In genomic region chr9:127388037-127388855, GRCh38 we compare ENCODE assay signal across 8 cellular contexts. TPM values are rescaled to one million over a fixed set of nuclear protein-coding genes. Genes with fewer than 3 reads are reported as not detected.
DNase-seq lines count a peak whose midpoint lies in the region; TF ChIP-seq lines count a peak whose summit lies in the region.

No MANE protein-coding gene starts in this region.

- H3K9ac ChIP-seq in skeletal muscle satellite cell (ENCODE audit: low read depth, low read length) = no peak overlapping the region

- TF ChIP-seq CTCF in HFF-Myc (IDR thresholded peaks at IDR 0.05; ENCODE audit: low read depth, low read length, missing control alignments) = no peak
- TF ChIP-seq CTCF in foreskin fibroblast (IDR thresholded peaks at IDR 0.05; ENCODE audit: low read depth, low read length) = no peak

- peak; percentile 94 for DNase-seq in GF-D8 (lab: John Stamatoyannopoulos, UW)
- DNase-seq in HFF-Myc (ENCODE audit: extremely low read depth, low read depth) = peak; percentile 84
- DNase-seq in NCI-H460 (ENCODE audit: extremely low read depth, low read depth) = peak; percentile 65
- DNase-seq in activated T-cell treated with anti-CD3 and anti-CD28 coated beads for 24 hours (ENCODE audit: low read depth) = peak; percentile 73
- DNase-seq in foreskin fibroblast = peak; percentile 92 to 96
- no peak for DNase-seq in NCI-H1092 (lab: John Stamatoyannopoulos, UW)
- DNase-seq in DMS 273 (lab: John Stamatoyannopoulos, UW; ENCODE audit: unreplicated experiment) = no peak

- H3K4me3 ChIP-seq in HFF-Myc (replicated peaks; ENCODE audit: low read depth, low read length) (no peak overlapping the region), foreskin fibroblast (ENCODE audit: low read depth in 1 of 2, low read length in 2 of 2) (no peak overlapping the region), skeletal muscle satellite cell (ENCODE audit: low read length) (no peak overlapping the region)

- peak overlapping the region; percentile 51 for H3K4me2 ChIP-seq in skeletal muscle satellite cell (ENCODE audit: low read length)

- peaks cover 13% of the 10 kb centered on the region for H3K4me1 ChIP-seq in skeletal muscle satellite cell (ENCODE audit: control insufficient read depth, insufficient read depth, low read length)

- H3K36me3 ChIP-seq in skeletal muscle satellite cell (ENCODE audit: insufficient read depth, low read length) = no peaks in the 10 kb centered on the region

- H3K9me3 ChIP-seq in skeletal muscle satellite cell (replicated peaks; ENCODE audit: low read length) = no peaks in the 10 kb centered on the region

- peaks cover 60% of the 10 kb centered on the region for H3K27me3 ChIP-seq in skeletal muscle satellite cell (ENCODE audit: control insufficient read depth, insufficient read depth, low read length)

RNA-seq across cellular contexts. Expression of gene SLC2A8, which starts 8.7 kb away (rescaled TPM):
- total RNA-seq in NCI-H460 (2014; rRNA removed; shearing (Covaris generic)) = 8.0 and 8.6 TPM in 2 replicates
- 53.8 and 55.6 TPM in 2 replicates for polyA plus RNA-seq in NCI-H460 (2014; cell fraction: nucleus; rRNA removed)
- total RNA-seq in skeletal muscle satellite cell (2012; rRNA removed) = 1.1 and 1.8 TPM in 2 replicates

RNA-seq across cellular contexts. Expression of gene ZNF79, which starts 35.9 kb away (rescaled TPM):
- 6.0 and 7.9 TPM in 2 replicates for total RNA-seq in NCI-H460 (2014; rRNA removed; shearing (Covaris generic))
- polyA plus RNA-seq in NCI-H460 (2014; cell fraction: nucleus; rRNA removed) = 5.0 and 9.5 TPM in 2 replicates
- total RNA-seq in skeletal muscle satellite cell (2012; rRNA removed) = 5.9 and 6.3 TPM in 2 replicates

Comparison
In these comparisons a context has a peak if more than half of its experiments do, and no peak if none do; other contexts are left out.
1. DNase-seq: peak in GF-D8 (single experiment), HFF-Myc (single experiment), NCI-H460 (single experiment), activated T-cell treated with anti-CD3 and anti-CD28 coated beads for 24 hours (single experiment) and foreskin fibroblast (2 of 2); none in NCI-H1092 (single experiment) and DMS 273 (single experiment).